ENCODE assay signal across 1 cellular context in genomic region chr17:83075270-83075880, GRCh38.
TF ChIP-seq lines count a peak whose summit lies in the region.

No MANE protein-coding gene starts in this region.

TF ChIP-seq in HEK293, 187 proteins besides CTCF, POLR2A, EP300 and RAD21 (continued from another document):
- TF ChIP-seq ZNF2 (tag by site-specific recombination; IDR thresholded peaks at IDR 0.05) (no peak), ZNF600 (tag by site-specific recombination; IDR thresholded peaks at IDR 0.05) (no peak), ZNF350 (tag by site-specific recombination; IDR thresholded peaks at IDR 0.05) (no peak), MYNN (tag by site-specific recombination; IDR thresholded peaks at IDR 0.05; ENCODE audit: borderline replicate concordance) (no peak), ZFHX2 (tag by site-specific recombination; conservative IDR thresholded peaks at IDR 0.05) (peak; percentile 42; the same call in 1 of the 2 replicates), ZNF394 (tag by site-specific recombination; IDR thresholded peaks at IDR 0.05; ENCODE audit: borderline replicate concordance) (peak; percentile 32; the same call in 1 of the 2 replicates), SP7 (tag by site-specific recombination; IDR thresholded peaks at IDR 0.05) (peak; percentile 75), KLF1 (tag by site-specific recombination; IDR thresholded peaks at IDR 0.05) (0 out of 2 replicates have a peak, but pooled peaks have one; percentile 31), ZNF785 (tag by site-specific recombination; IDR thresholded peaks at IDR 0.05) (no peak)
TF ChIP-seq in HEK293: peak in this region for 5.
